8 cellular contexts compared by ENCODE assay signal in the genomic region with DNA sequence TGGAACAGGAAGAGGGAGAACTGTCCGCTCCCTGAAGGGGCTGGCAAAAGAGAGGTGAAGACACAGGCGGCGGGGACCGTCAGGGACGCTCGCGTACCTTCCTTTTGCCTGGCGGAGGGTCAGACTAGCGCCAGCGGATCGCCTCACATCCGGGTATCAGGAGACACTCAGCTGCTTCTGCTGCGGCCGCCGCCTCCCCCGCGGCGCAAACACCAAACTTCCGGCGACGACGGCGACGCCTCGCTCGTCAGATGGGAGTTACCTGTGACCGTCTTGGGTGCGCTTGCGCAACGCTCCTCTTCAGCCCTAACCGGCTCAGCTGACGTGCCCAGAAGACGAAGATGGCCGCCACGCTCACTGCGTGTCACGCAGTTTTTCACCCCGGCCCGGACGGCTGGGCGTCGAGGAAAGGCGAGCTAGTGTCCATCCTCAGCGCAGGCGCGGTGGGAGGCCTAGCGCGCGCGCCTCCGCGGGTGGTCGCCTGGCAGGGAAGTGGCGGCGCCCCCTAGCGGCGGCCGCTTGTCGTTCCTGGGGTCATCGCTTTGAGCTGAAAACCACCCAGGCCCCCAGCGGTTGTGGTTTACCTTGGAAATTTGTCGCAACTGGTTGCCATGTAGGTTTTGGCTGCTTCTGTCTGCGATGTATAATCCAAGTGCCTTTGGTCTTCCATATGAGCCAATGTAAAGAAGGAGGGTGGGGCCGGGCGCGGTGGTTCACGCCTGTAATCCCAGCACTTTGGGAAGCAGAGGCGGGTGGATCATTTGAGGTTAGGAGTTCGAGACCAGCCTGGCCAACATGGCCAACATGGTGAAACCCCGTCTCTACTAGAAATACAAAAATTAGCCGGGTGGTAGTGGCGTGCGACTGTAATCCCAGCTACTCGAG.
DNase-seq lines count a peak whose midpoint lies in the region; ATAC-seq lines count a peak whose summit lies in the region.

A gene with protein sequence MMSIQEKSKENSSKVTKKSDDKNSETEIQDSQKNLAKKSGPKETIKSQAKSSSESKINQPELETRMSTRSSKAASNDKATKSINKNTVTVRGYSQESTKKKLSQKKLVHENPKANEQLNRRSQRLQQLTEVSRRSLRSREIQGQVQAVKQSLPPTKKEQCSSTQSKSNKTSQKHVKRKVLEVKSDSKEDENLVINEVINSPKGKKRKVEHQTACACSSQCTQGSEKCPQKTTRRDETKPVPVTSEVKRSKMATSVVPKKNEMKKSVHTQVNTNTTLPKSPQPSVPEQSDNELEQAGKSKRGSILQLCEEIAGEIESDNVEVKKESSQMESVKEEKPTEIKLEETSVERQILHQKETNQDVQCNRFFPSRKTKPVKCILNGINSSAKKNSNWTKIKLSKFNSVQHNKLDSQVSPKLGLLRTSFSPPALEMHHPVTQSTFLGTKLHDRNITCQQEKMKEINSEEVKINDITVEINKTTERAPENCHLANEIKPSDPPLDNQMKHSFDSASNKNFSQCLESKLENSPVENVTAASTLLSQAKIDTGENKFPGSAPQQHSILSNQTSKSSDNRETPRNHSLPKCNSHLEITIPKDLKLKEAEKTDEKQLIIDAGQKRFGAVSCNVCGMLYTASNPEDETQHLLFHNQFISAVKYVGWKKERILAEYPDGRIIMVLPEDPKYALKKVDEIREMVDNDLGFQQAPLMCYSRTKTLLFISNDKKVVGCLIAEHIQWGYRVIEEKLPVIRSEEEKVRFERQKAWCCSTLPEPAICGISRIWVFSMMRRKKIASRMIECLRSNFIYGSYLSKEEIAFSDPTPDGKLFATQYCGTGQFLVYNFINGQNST (minus strand): TSS at position 179 of the 885 bp plus-strand sequence. CDS start 25,861 bp downstream, outside the sequence.

- peak; percentile 97 to 99 for DNase-seq in AML-193 (lab: John Stamatoyannopoulos, UW)
- DNase-seq in NCI-H345 treated with DMSO at 0.1 percent for 48 hours (lab: John Stamatoyannopoulos, UW; ENCODE audit: unreplicated experiment), result peak; percentile 96
- DNase-seq in activated CD4-positive, CD25-positive, alpha-beta regulatory T cell treated with anti-CD3 and anti-CD28 coated beads, Interleukin-2, amount 50 U/mL, for 16 hours (ENCODE audit: low read depth, low spot score), result peak; percentile 88
- DNase-seq in central memory CD8-positive, alpha-beta T cell (ENCODE audit: low spot score in 2 of 2), result peak; percentile 88 to 93
- DNase-seq in islet precursor cell, result peak; percentile 99
- peak; percentile 86 to 94 (median 92) for DNase-seq in stimulated activated CD4-positive, alpha-beta T cell treated with anti-CD3 and anti-CD28 coated beads, Interleukin-12 subunit alpha, Interleukin-12 subunit beta, amount 100 ng/mL, for 48 hours (ENCODE audit: low read depth in 2 of 3, low spot score in 1 of 3)

- H3K9me3 Mint-ChIP-seq in central memory CD8-positive, alpha-beta T cell, result no peaks in the 10 kb centered on the region

- peak; percentile 85 for ATAC-seq in GM19025 (IDR thresholded peaks at IDR 0.05; ENCODE audit: low read depth, unreplicated experiment)
- ATAC-seq in HG03342 (IDR thresholded peaks at IDR 0.05; ENCODE audit: unreplicated experiment), result peak; percentile 87
- peak; percentile 87 for ATAC-seq in central memory CD8-positive, alpha-beta T cell (replicated peaks; ENCODE audit: extremely low read depth, poor library complexity, severe bottlenecking)

- H3K27me3 Mint-ChIP-seq in central memory CD8-positive, alpha-beta T cell, result no peaks in the 10 kb centered on the region

- peaks cover 20% of the 10 kb centered on the region for H3K36me3 Mint-ChIP-seq in central memory CD8-positive, alpha-beta T cell (ENCODE audit: insufficient read depth)

- H3K4me3 Mint-ChIP-seq in central memory CD8-positive, alpha-beta T cell, result peak within 1 kb of the TSS; percentile 86

- H3K27ac Mint-ChIP-seq in central memory CD8-positive, alpha-beta T cell (ENCODE audit: low read depth), result peak within 1 kb of the TSS; percentile 95

- H3K4me1 Mint-ChIP-seq in central memory CD8-positive, alpha-beta T cell, result peaks cover 31% of the 10 kb centered on the region

Comparison
In these comparisons a context has a peak if more than half of its experiments do, and no peak if none do; other contexts are left out.
1. Peak in every context shown above with its lines: DNase-seq and ATAC-seq.